Comparison of ENCODE assay signal across 24 cellular contexts in genomic region chr22:19727310-19728150, GRCh38. TPM values are rescaled to one million over a fixed set of nuclear protein-coding genes. Genes with fewer than 3 reads are reported as not detected.
DNase-seq lines count a peak whose midpoint lies in the region; ATAC-seq and TF ChIP-seq lines count a peak whose summit lies in the region.
"Had no signal": no experiment of that assay in that cellular context is flagged by ENCODE, and none has a peak within 500 bp of the region (broad histone marks: within the 10 kb centered on the region; RNA-seq: fewer than 3 reads in every experiment).

No MANE protein-coding gene starts in this region.

- TF ChIP-seq POLR2A in transverse colon (IDR thresholded peaks at IDR 0.05) = no peak

- intact Hi-C loops in CD14-positive monocyte (cut with micrococcal nuclease) (no loop called here), transverse colon (cut with DNase I; ENCODE audit: low total_unique reads) (no loop called here)

- peaks cover 0 to 11% (median 8%) of the 10 kb centered on the region in 7 donors for H3K9me3 Mint-ChIP-seq in CD14-positive monocyte
- H3K9me3 Mint-ChIP-seq: CD8-positive, alpha-beta T cell had no signal

- H3K36me3 Mint-ChIP-seq in CD14-positive monocyte = peaks cover 0 to 2% of the 10 kb centered on the region in 2 donors
- H3K36me3 Mint-ChIP-seq: CD8-positive, alpha-beta T cell had no signal

- no peak overlapping the region for H3K27ac Mint-ChIP-seq in CD14-positive monocyte
- H3K27ac Mint-ChIP-seq: CD8-positive, alpha-beta T cell had no signal

- H3K27ac ChIP-seq in WERI-Rb-1 (no peak overlapping the region), transverse colon (no peak overlapping the region)
- H3K27ac ChIP-seq: A549 had no signal

- no peak overlapping the region for H3K4me3 Mint-ChIP-seq in CD14-positive monocyte
- H3K4me3 Mint-ChIP-seq: CD8-positive, alpha-beta T cell had no signal

- no peak for ATAC-seq in omental fat pad (ENCODE audit: low FRiP score)
- ATAC-seq: A549; CD8-positive, alpha-beta T cell; GM12878; PC-3 had no signal

- H3K27me3 Mint-ChIP-seq in CD14-positive monocyte (ENCODE audit: low read depth in 3 of 3) = peaks cover 35 to 63% (median 37%) of the 10 kb centered on the region in 3 donors

- H3K27me3 ChIP-seq in WERI-Rb-1 (ENCODE audit: insufficient read depth, low read depth, severe bottlenecking) (no peaks in the 10 kb centered on the region), transverse colon (peaks cover 37% of the 10 kb centered on the region)

- 72 to 77% methylated on average over 20 to 61 of the region's 61 CpGs for WGBS in transverse colon (ENCODE audit: low coverage in 1 of 2), 2 donors

- H3K36me3 ChIP-seq in WERI-Rb-1 (peaks cover 9% of the 10 kb centered on the region), transverse colon (no peaks in the 10 kb centered on the region)

- TF ChIP-seq CTCF in WERI-Rb-1 (IDR thresholded peaks at IDR 0.05; ENCODE audit: low read depth, low read length) (peak; percentile 26; the same call in 1 of the 2 replicates), CD14-positive monocyte (IDR thresholded peaks at IDR 0.05) (no peak), transverse colon (IDR thresholded peaks at IDR 0.05) (no peak), omental fat pad (IDR thresholded peaks at IDR 0.05) (no peak)

- peaks cover 13% of the 10 kb centered on the region for H3K4me1 Mint-ChIP-seq in CD14-positive monocyte

- peaks cover 0 to 20% (median 16%) of the 10 kb centered on the region in 4 donors for H3K4me1 ChIP-seq in transverse colon
- H3K4me1 ChIP-seq: A549 had no signal

- H3K9me3 ChIP-seq in WERI-Rb-1 (ENCODE audit: severe bottlenecking) (no peaks in the 10 kb centered on the region), transverse colon (no peaks in the 10 kb centered on the region)
- H3K9me3 ChIP-seq: A549, Caco-2, SK-N-SH had no signal

- DNase-seq in HT-29 (ENCODE audit: low spot score) (peak; percentile 45), WERI-Rb-1 (no peak), myocyte (ENCODE audit: low read depth) (peak; percentile 27), CD14-positive monocyte (ENCODE audit: low spot score) (no peak), OCI-M2 (lab: John Stamatoyannopoulos, UW; ENCODE audit: unreplicated experiment) (no peak), transverse colon (no peak), omental fat pad (ENCODE audit: low spot score) (no peak)
- DNase-seq: AML-193; Caco-2; CD8-positive, alpha-beta T cell; GDM1; NCI-H1048; NCI-H1417 treated with DMSO at 0.1 percent for 48 hours; NCI-H1694 treated with DMSO at 0.1 percent for 48 hours; NCI-H2081; NCI-H2171; NCI-H524; NCI-H774; PC-3; SK-N-SH; SW 1271 had no signal

- H3K4me3 ChIP-seq in WERI-Rb-1 (ENCODE audit: low read depth, low read length) = no peak overlapping the region
- no peak overlapping the region for H3K4me3 ChIP-seq in transverse colon
- H3K4me3 ChIP-seq: A549, GM12878 had no signal

- in situ Hi-C loops in transverse colon (cut with MboI; ENCODE audit: low pct_ligation_motif_present in 1 of 4, low pct_unique_long_range_greater_than_20kb in 1 of 4, low sequenced_read_pairs in 3 of 4) = no loop called here

- no peak for TF ChIP-seq EP300 in transverse colon (IDR thresholded peaks at IDR 0.05; ENCODE audit: low read depth)

RNA-seq across cellular contexts. Expression of gene GP1BB, which starts 4.2 kb away (rescaled TPM):
- not detected in 2 replicates for total RNA-seq in HT-29 (2014; rRNA removed; shearing (Covaris generic))
- total RNA-seq in myocyte (51.2 and 67.7 TPM in 2 replicates), transverse colon (10 to 100 TPM in 1 of 4 donors, 1 to 10 TPM in 2, under 1 TPM in 1; 0.41 to 10.3 (median 1.8) TPM), omental fat pad (1 to 10 TPM in 2 of 4 donors, under 1 TPM in 2; 0.88 to 9.3 (median 1.4) TPM)
- 32.1 TPM for polyA plus RNA-seq in myocyte (2012)
- polyA plus RNA-seq in CD14-positive monocyte = 1 to 10 TPM in 1 of 2 donors, under 1 TPM in 1; 0.26 to 1.5 TPM
- total RNA-seq: HT1080 had no signal

RNA-seq across cellular contexts. Expression of gene SEPTIN5, which starts 13.2 kb away (rescaled TPM):
- total RNA-seq in HT-29 (2014; rRNA removed; shearing (Covaris generic)) = 0.42 TPM in 1 of 2 replicates, not detected in the other
- total RNA-seq in myocyte = 123 and 130 TPM in 2 replicates
- 144 TPM for polyA plus RNA-seq in myocyte (2012)
- under 1 TPM in 1 of 2 donors, not detected in 1; 0.50 TPM for polyA plus RNA-seq in CD14-positive monocyte
- 100 to 1,000 TPM in 1 of 4 donors, 1 to 10 TPM in 3; 2.5 to 709 (median 5.4) TPM for total RNA-seq in transverse colon
- 10 to 100 TPM in 1 of 4 donors, 1 to 10 TPM in 3; 3.7 to 19.1 (median 5.9) TPM for total RNA-seq in omental fat pad

RNA-seq across cellular contexts. Expression of gene TBX1, which starts 33.0 kb away (rescaled TPM):
- total RNA-seq in HT-29 (2014; rRNA removed; shearing (Covaris generic)) = not detected in 2 replicates
- total RNA-seq in myocyte = 42.6 and 43.5 TPM in 2 replicates
- polyA plus RNA-seq in myocyte (2012) = 49.6 TPM
- not detected for polyA plus RNA-seq in CD14-positive monocyte
- 1 to 10 TPM in 2 of 4 donors, not detected in 2; 1.1 to 1.3 TPM for total RNA-seq in transverse colon
- 1 to 10 TPM in 1 of 4 donors, under 1 TPM in 1, not detected in 2; 0.65 to 2.7 TPM for total RNA-seq in omental fat pad
- total RNA-seq: CD8-positive, alpha-beta T cell; GM12878 had no signal
- polyA plus RNA-seq: GM12878, SK-N-SH had no signal

Comparison
In these comparisons a context has a peak if more than half of its experiments do, and no peak if none do; other contexts are left out.
1. DNase-seq: peak in HT-29 (single experiment) and myocyte (single experiment); none in WERI-Rb-1 (single experiment), CD14-positive monocyte (single experiment), OCI-M2 (single experiment), transverse colon (single experiment) and omental fat pad (single experiment).
2. RNA of gene TBX1, which starts 33.0 kb away (total RNA-seq): 42.6 to 43.5 TPM in myocyte; 0.65 to 2.7 TPM in omental fat pad, 1.1 to 1.3 TPM in transverse colon and not detected in HT-29; every median in the first group is over 10 times any median in the second.